Comparison of ENCODE assay signal across 14 cellular contexts in genomic region chr18:9731380-9731779, GRCh38. TPM values are rescaled to one million over a fixed set of nuclear protein-coding genes. Genes with fewer than 3 reads are reported as not detected.
DNase-seq lines count a peak whose midpoint lies in the region; ATAC-seq and TF ChIP-seq lines count a peak whose summit lies in the region.
"Had no signal": no experiment of that assay in that cellular context is flagged by ENCODE, and none has a peak within 500 bp of the region (broad histone marks: within the 10 kb centered on the region; RNA-seq: fewer than 3 reads in every experiment).

No MANE protein-coding gene starts in this region.

- intact Hi-C loops in sigmoid colon (cut with DNase I): no loop called here

- H3K27me3 ChIP-seq in sigmoid colon: no peaks in the 10 kb centered on the region

- 83 to 88% methylated on average over 5 of the region's 5 CpGs for WGBS in sigmoid colon, 2 donors

- TF ChIP-seq POLR2A in sigmoid colon (IDR thresholded peaks at IDR 0.05): no peak

- H3K4me1 Mint-ChIP-seq in activated CD4-positive, alpha-beta T cell treated with anti-CD3 and anti-CD28 coated beads, Interleukin-2, amount 10 ng/mL, durations not matched to agents 7 days and 5 days: peaks cover 19% of the 10 kb centered on the region
- H3K4me1 Mint-ChIP-seq: activated CD4-positive, alpha-beta T cell treated with anti-CD3 and anti-CD28 coated beads for 36 hours had no signal

- POLR2A ChIA-PET in activated CD4-positive, alpha-beta T cell treated with anti-CD3 and anti-CD28 coated beads, Interleukin-2, amount 10 ng/mL, durations not matched to agents 7 days and 5 days (lab: Charles Lee): no interaction called here

- no peak overlapping the region for H3K27ac Mint-ChIP-seq in activated CD4-positive, alpha-beta T cell treated with anti-CD3 and anti-CD28 coated beads, Interleukin-2, amount 10 ng/mL, durations not matched to agents 7 days and 5 days
- H3K27ac Mint-ChIP-seq: activated CD4-positive, alpha-beta T cell treated with anti-CD3 and anti-CD28 coated beads for 36 hours; brain; naive thymus-derived CD8-positive, alpha-beta T cell had no signal

- H3K9me3 Mint-ChIP-seq in activated CD4-positive, alpha-beta T cell treated with anti-CD3 and anti-CD28 coated beads, Interleukin-2, amount 10 ng/mL, durations not matched to agents 7 days and 5 days: no peaks in the 10 kb centered on the region
- H3K9me3 Mint-ChIP-seq: brain; naive thymus-derived CD8-positive, alpha-beta T cell had no signal

- in situ Hi-C loops in SK-MEL-5 (cut with HindIII; ENCODE audit: low pct_unique_long_range_greater_than_20kb, low sequenced_read_pairs): no loop called here

- H3K9me3 ChIP-seq in sigmoid colon: no peaks in the 10 kb centered on the region

- peaks cover 0 to 11% (median 0%) of the 10 kb centered on the region in 4 donors for H3K36me3 ChIP-seq in sigmoid colon

- H3K4me3 ChIP-seq in fibroblast of mammary gland (ENCODE audit: control insufficient read depth, low read depth, low read length) (no peak overlapping the region), sigmoid colon (no peak overlapping the region)

- peaks cover 0 to 33% (median 9%) of the 10 kb centered on the region in 4 donors for H3K4me1 ChIP-seq in sigmoid colon

- TF ChIP-seq EP300 in sigmoid colon (IDR thresholded peaks at IDR 0.05): no peak

- TF ChIP-seq CTCF in fibroblast of mammary gland (conservative IDR thresholded peaks at IDR 0.05; ENCODE audit: control insufficient read depth, insufficient read depth, low read depth, low read length) (no peak), sigmoid colon (IDR thresholded peaks at IDR 0.05) (no peak)

- DNase-seq in H4 (ENCODE audit: low spot score): peak; percentile 37
- peak; percentile 20 for DNase-seq in SK-MEL-5 (ENCODE audit: low read depth, low spot score)
- peak; percentile 92 for DNase-seq in fibroblast of mammary gland (ENCODE audit: low read depth)
- peak; percentile 28 for DNase-seq in sigmoid colon
- DNase-seq in SHP77 treated with DMSO at 0.1 percent for 48 hours (lab: John Stamatoyannopoulos, UW): no peak
- DNase-seq in activated CD4-positive, alpha-beta T cell treated with anti-CD3 and anti-CD28 coated beads, Interleukin-2, amount 10 ng/mL, durations not matched to agents 7 days and 5 days: no peak
- no peak for DNase-seq in substantia nigra (lab: John Stamatoyannopoulos, UW)
- DNase-seq: activated CD4-positive, alpha-beta T cell treated with anti-CD3 and anti-CD28 coated beads for 36 hours; activated T-cell treated with anti-CD3 and anti-CD28 coated beads, Interleukin-2, amount 50 U/mL, for 48 hours; naive thymus-derived CD8-positive, alpha-beta T cell; right cardiac atrium; T-helper 1 cell had no signal

- ATAC-seq in HG03457 (IDR thresholded peaks at IDR 0.05; ENCODE audit: unreplicated experiment): no peak
- ATAC-seq: activated CD4-positive, alpha-beta T cell treated with anti-CD3 and anti-CD28 coated beads for 36 hours; naive thymus-derived CD8-positive, alpha-beta T cell had no signal

- no peak overlapping the region for H3K4me3 Mint-ChIP-seq in activated CD4-positive, alpha-beta T cell treated with anti-CD3 and anti-CD28 coated beads, Interleukin-2, amount 10 ng/mL, durations not matched to agents 7 days and 5 days
- H3K4me3 Mint-ChIP-seq: activated CD4-positive, alpha-beta T cell treated with anti-CD3 and anti-CD28 coated beads for 36 hours; brain; naive thymus-derived CD8-positive, alpha-beta T cell had no signal

- H3K36me3 Mint-ChIP-seq in activated CD4-positive, alpha-beta T cell treated with anti-CD3 and anti-CD28 coated beads, Interleukin-2, amount 10 ng/mL, durations not matched to agents 7 days and 5 days (ENCODE audit: low read depth): no peaks in the 10 kb centered on the region
- H3K36me3 Mint-ChIP-seq: brain; naive thymus-derived CD8-positive, alpha-beta T cell had no signal

- CTCF ChIA-PET in activated CD4-positive, alpha-beta T cell treated with anti-CD3 and anti-CD28 coated beads, Interleukin-2, amount 10 ng/mL, durations not matched to agents 7 days and 5 days (lab: Charles Lee): interaction anchor here (1.1 kb wide), 1 partner anchor 48 kb away, joined by 3 read pairs; no protein-coding TSS in a partner anchor

- H3K27ac ChIP-seq in sigmoid colon: no peak overlapping the region
- H3K27ac ChIP-seq in substantia nigra (ENCODE audit: low read depth, low read length, poor library complexity, severe bottlenecking): no peak overlapping the region

- H3K27me3 Mint-ChIP-seq in activated CD4-positive, alpha-beta T cell treated with anti-CD3 and anti-CD28 coated beads, Interleukin-2, amount 10 ng/mL, durations not matched to agents 7 days and 5 days: peaks cover 11% of the 10 kb centered on the region
- H3K27me3 Mint-ChIP-seq: brain had no signal

RNA-seq across cellular contexts. Expression of gene RAB31, which starts 23.3 kb away (rescaled TPM):
- 38.5 and 48.0 TPM in 2 replicates for total RNA-seq in H4 (2014; rRNA removed; shearing (Covaris generic))
- 11.2 and 12.9 TPM in 2 replicates for total RNA-seq in SK-MEL-5 (2014; rRNA removed; shearing (Covaris generic))
- 8.4 and 11.5 TPM in 2 replicates for polyA plus RNA-seq in SK-MEL-5 (2015; cell fraction: cytosol; rRNA removed)
- polyA plus RNA-seq in SK-MEL-5 (2015; cell fraction: nucleus; rRNA removed): 1.1 and 3.6 TPM in 2 replicates
- 10 to 100 TPM; 52.0 to 74.6 (median 65.9) TPM for total RNA-seq in sigmoid colon
- polyA plus RNA-seq in sigmoid colon: 10 to 100 TPM; 16.2 to 22.2 (median 21.8) TPM
- total RNA-seq in activated CD4-positive, alpha-beta T cell treated with anti-CD3 and anti-CD28 coated beads, Interleukin-2, amount 10 ng/mL, durations not matched to agents 7 days and 5 days: 1 to 10 TPM in 1 of 2 experiments, under 1 TPM in 1; 0.92 to 1.3 TPM

Comparison
In these comparisons a context has a peak if more than half of its experiments do, and no peak if none do; other contexts are left out.
1. DNase-seq: peak in H4 (single experiment), SK-MEL-5 (single experiment), fibroblast of mammary gland (single experiment) and sigmoid colon (single experiment); none in SHP77 treated with DMSO at 0.1 percent for 48 hours (single experiment), activated CD4-positive, alpha-beta T cell treated with anti-CD3 and anti-CD28 coated beads, Interleukin-2, amount 10 ng/mL, durations not matched to agents 7 days and 5 days (single experiment) and substantia nigra (0 of 49).